19 cellular contexts compared by ENCODE assay signal in the genomic region with DNA sequence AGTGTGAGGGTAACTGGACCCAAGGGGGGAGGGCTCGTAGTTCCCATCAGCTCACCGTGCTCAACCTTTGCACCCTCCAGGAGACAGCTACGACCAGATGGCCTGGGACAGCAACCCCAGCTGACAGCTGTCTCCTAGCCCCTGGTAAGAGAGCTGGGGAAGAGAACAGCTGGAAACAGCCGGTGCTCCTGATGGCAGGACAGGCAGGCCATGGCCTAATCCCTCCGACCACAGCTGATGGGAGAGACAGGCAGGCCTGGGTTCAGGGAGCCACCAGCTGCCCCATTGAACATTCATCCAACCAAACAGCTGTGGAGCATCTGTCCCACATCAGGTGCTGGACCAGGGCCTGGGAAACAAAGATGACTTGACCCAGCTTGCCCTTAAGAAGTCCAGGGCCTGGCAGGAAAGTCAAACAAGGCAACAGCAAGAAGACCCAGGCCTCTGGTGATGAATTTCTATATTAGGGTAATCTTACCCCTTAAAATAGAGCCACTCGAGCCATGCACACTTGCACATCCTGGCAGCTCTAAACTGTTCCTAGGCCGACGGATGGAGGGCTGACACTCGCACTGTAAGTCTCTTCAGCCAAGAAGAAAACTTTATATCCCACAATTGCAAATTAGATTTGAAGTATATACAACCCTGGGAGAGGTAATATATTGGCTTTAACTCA. TPM values are rescaled to one million over a fixed set of nuclear protein-coding genes. Genes with fewer than 3 reads are reported as not detected.
DNase-seq lines count a peak whose midpoint lies in the region; ATAC-seq and TF ChIP-seq lines count a peak whose summit lies in the region.
"Had no signal": no experiment of that assay in that cellular context is flagged by ENCODE, and none has a peak within 500 bp of the region (broad histone marks: within the 10 kb centered on the region; RNA-seq: fewer than 3 reads in every experiment).

No MANE protein-coding gene starts in this region.

- peak overlapping the region; percentile 60 to 70 for H3K27ac ChIP-seq in coronary artery
- H3K27ac ChIP-seq: prostate gland had no signal

- no peaks in the 10 kb centered on the region for H3K27me3 Mint-ChIP-seq in activated naive CD8-positive, alpha-beta T cell treated with anti-CD3 and anti-CD28 coated beads, Interleukin-2, amount 50 U/mL, for 24 hours

- no peaks in the 10 kb centered on the region for H3K36me3 Mint-ChIP-seq in activated naive CD8-positive, alpha-beta T cell treated with anti-CD3 and anti-CD28 coated beads, Interleukin-2, amount 50 U/mL, for 24 hours (ENCODE audit: low read depth)
- H3K36me3 Mint-ChIP-seq: CD8-positive, alpha-beta T cell; stimulated activated naive B cell treated with anti-CD40 and anti-IgM and Interleukin-4, amounts not matched to agents 10 μg/mL and 1 μg/mL and 100 μg/mL, for 72 hours had no signal

- no peak overlapping the region for H3K4me3 Mint-ChIP-seq in activated naive CD8-positive, alpha-beta T cell treated with anti-CD3 and anti-CD28 coated beads, Interleukin-2, amount 50 U/mL, for 24 hours
- H3K4me3 Mint-ChIP-seq: CD8-positive, alpha-beta T cell; naive thymus-derived CD8-positive, alpha-beta T cell; stimulated activated naive B cell treated with anti-CD40 and anti-IgM and Interleukin-4, amounts not matched to agents 10 μg/mL and 1 μg/mL and 100 μg/mL, for 72 hours had no signal

- peak; percentile 99 for DNase-seq in LHCN-M2 (ENCODE audit: low read depth)
- no peak for DNase-seq in coronary artery (ENCODE audit: low spot score)
- DNase-seq in left kidney (ENCODE audit: low read depth, low spot score), result peak; percentile 68
- peak; percentile 77 for DNase-seq in skeletal muscle cell (ENCODE audit: low read depth)
- DNase-seq in activated naive CD8-positive, alpha-beta T cell treated with anti-CD3 and anti-CD28 coated beads, Interleukin-2, amount 50 U/mL, for 24 hours, result no peak
- DNase-seq in GF-D8 (lab: John Stamatoyannopoulos, UW), result no peak
- DNase-seq: activated CD4-positive, alpha-beta T cell treated with anti-CD3 and anti-CD28 coated beads, Interleukin-2, amount 50 U/mL, for 48 hours; activated T-cell treated with anti-CD3 and anti-CD28 coated beads for 4 hours; anterior cingulate cortex; CD8-positive, alpha-beta T cell; foreskin melanocyte; naive thymus-derived CD8-positive, alpha-beta T cell; NCI-H1436; NCI-H2227 treated with DMSO at 0.1 percent for 48 hours; stimulated activated naive B cell treated with anti-CD40 and anti-IgM and Interleukin-4, amounts not matched to agents 10 μg/mL and 1 μg/mL and 100 μg/mL, for 72 hours; transverse colon had no signal

- no peak for ATAC-seq in activated naive CD8-positive, alpha-beta T cell treated with anti-CD3 and anti-CD28 coated beads, Interleukin-2, amount 50 U/mL, for 24 hours
- ATAC-seq in HG03439 (IDR thresholded peaks at IDR 0.05; ENCODE audit: unreplicated experiment), result no peak
- ATAC-seq: CD8-positive, alpha-beta T cell; naive thymus-derived CD8-positive, alpha-beta T cell; stimulated activated naive B cell treated with anti-CD40 and anti-IgM and Interleukin-4, amounts not matched to agents 10 μg/mL and 1 μg/mL and 100 μg/mL, for 72 hours had no signal

- H3K4me3 ChIP-seq in coronary artery (no peak overlapping the region), skeletal muscle cell (ENCODE audit: low read depth, low read length) (no peak overlapping the region)
- H3K4me3 ChIP-seq: prostate gland, transverse colon had no signal

- no peaks in the 10 kb centered on the region for H3K9me3 Mint-ChIP-seq in activated naive CD8-positive, alpha-beta T cell treated with anti-CD3 and anti-CD28 coated beads, Interleukin-2, amount 50 U/mL, for 24 hours

- H3K27ac Mint-ChIP-seq in activated naive CD8-positive, alpha-beta T cell treated with anti-CD3 and anti-CD28 coated beads, Interleukin-2, amount 50 U/mL, for 24 hours, result no peak overlapping the region
- H3K27ac Mint-ChIP-seq: CD8-positive, alpha-beta T cell; stimulated activated naive B cell treated with anti-CD40 and anti-IgM and Interleukin-4, amounts not matched to agents 10 μg/mL and 1 μg/mL and 100 μg/mL, for 72 hours had no signal

- H3K4me1 Mint-ChIP-seq in activated naive CD8-positive, alpha-beta T cell treated with anti-CD3 and anti-CD28 coated beads, Interleukin-2, amount 50 U/mL, for 24 hours, result no peaks in the 10 kb centered on the region
- H3K4me1 Mint-ChIP-seq: stimulated activated naive B cell treated with anti-CD40 and anti-IgM and Interleukin-4, amounts not matched to agents 10 μg/mL and 1 μg/mL and 100 μg/mL, for 72 hours had no signal

- TF ChIP-seq CTCF in coronary artery (IDR thresholded peaks at IDR 0.05), result no peak

RNA-seq across cellular contexts. Expression of gene OLFML2B, which starts 12.2 kb away (rescaled TPM):
- 83.4 and 87.1 TPM in 2 replicates for total RNA-seq in LHCN-M2 (2014; rRNA removed)
- 49.5 TPM for polyA plus RNA-seq in LHCN-M2 (2012)
- total RNA-seq: CD8-positive, alpha-beta T cell; lung microvascular endothelial cell had no signal

RNA-seq across cellular contexts. Expression of gene NOS1AP, which starts 58.0 kb away (rescaled TPM):
- total RNA-seq in LHCN-M2 (2014; rRNA removed), result 0.13 and 0.98 TPM in 2 replicates
- polyA plus RNA-seq in LHCN-M2 (2012), result 0.22 TPM
- total RNA-seq: CD8-positive, alpha-beta T cell; naive thymus-derived CD8-positive, alpha-beta T cell had no signal
- polyA plus RNA-seq: naive thymus-derived CD8-positive, alpha-beta T cell had no signal

Comparison
In these comparisons a context has a peak if more than half of its experiments do, and no peak if none do; other contexts are left out.
1. DNase-seq: peak in LHCN-M2 (single experiment), left kidney (single experiment) and skeletal muscle cell (single experiment); none in coronary artery (single experiment), activated naive CD8-positive, alpha-beta T cell treated with anti-CD3 and anti-CD28 coated beads, Interleukin-2, amount 50 U/mL, for 24 hours (single experiment) and GF-D8 (single experiment).